Comparison of ENCODE assay signal across 17 cellular contexts in the genomic region with DNA sequence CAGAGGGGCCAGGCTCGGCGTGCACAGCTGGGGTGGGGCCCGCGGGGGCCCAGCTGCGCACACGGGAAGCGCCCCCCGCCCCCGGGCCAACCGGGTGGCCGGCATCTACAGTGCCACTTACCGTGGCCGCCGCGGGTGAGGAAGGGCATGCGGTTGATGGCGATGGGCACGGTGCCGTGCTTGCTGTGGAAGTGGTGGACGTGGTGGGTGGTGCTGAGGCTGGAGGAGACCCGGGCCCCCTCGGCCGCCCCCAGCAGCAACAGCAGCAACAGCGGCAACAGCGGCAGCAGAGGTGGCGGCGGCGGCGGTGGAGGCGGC. TPM values are rescaled to one million over a fixed set of nuclear protein-coding genes. Genes with fewer than 3 reads are reported as not detected.
A peak's percentile ranks its signal among the peaks of the same experiment; 100 is the strongest.
DNase-seq lines count a peak whose midpoint lies in the region; ATAC-seq, FAIRE-seq and TF ChIP-seq lines count a peak whose summit lies in the region.
"Had no signal": no experiment of that assay in that cellular context is flagged by ENCODE, and none has a peak within 500 bp of the region (broad histone marks: within the 10 kb centered on the region; RNA-seq: fewer than 3 reads in every experiment).

No MANE protein-coding gene starts in this region.

- no peak for TF ChIP-seq EP300 in suprapubic skin (IDR thresholded peaks at IDR 0.05)

- no peaks in the 10 kb centered on the region for H3K36me3 ChIP-seq in Peyer's patch
- no peaks in the 10 kb centered on the region for H3K36me3 ChIP-seq in suprapubic skin

- H3K27me3 ChIP-seq in Peyer's patch = peaks cover 0 to 18% of the 10 kb centered on the region in 2 donors
- peaks cover 86% of the 10 kb centered on the region for H3K27me3 ChIP-seq in suprapubic skin

- peak overlapping the region in 3 of 4 donors; percentile 26 to 41 (median 32) for H3K4me3 ChIP-seq in Peyer's patch
- H3K4me3 ChIP-seq in iPS-18c (ENCODE audit: insufficient read depth, low read depth, low read length) = peak overlapping the region; percentile 55
- H3K4me3 ChIP-seq in suprapubic skin = peak overlapping the region; percentile 37

- H3K27ac ChIP-seq in Peyer's patch = no peak overlapping the region
- H3K27ac ChIP-seq in suprapubic skin = no peak overlapping the region
- H3K27ac ChIP-seq: 22Rv1 had no signal

- TF ChIP-seq POLR2A in Peyer's patch (IDR thresholded peaks at IDR 0.05) (no peak), suprapubic skin (IDR thresholded peaks at IDR 0.05) (no peak)

- no peak for FAIRE-seq in urothelium cell line (lab: Jason Lieb, UNC)
- FAIRE-seq: endometrium had no signal

- WGBS in suprapubic skin = 20% methylated on average over 2 of the region's 30 CpGs

- TF ChIP-seq CTCF in Peyer's patch (IDR thresholded peaks at IDR 0.05) = no peak
- TF ChIP-seq CTCF in suprapubic skin (IDR thresholded peaks at IDR 0.05) = no peak

- DNase-seq in NCI-H1417 (lab: John Stamatoyannopoulos, UW) (peak in 2 of 3 experiments; percentile 45 to 48), NCI-H1417 treated with DMSO at 0.1 percent for 48 hours (lab: John Stamatoyannopoulos, UW) (no peak), Peyer's patch (no peak), suprapubic skin (ENCODE audit: low spot score in 2 of 2) (no peak), NCI-H345 treated with DMSO at 0.1 percent for 48 hours (lab: John Stamatoyannopoulos, UW; ENCODE audit: unreplicated experiment) (no peak), urothelium cell line (ENCODE audit: low spot score) (no peak)
- DNase-seq: activated CD4-positive, alpha-beta T cell treated with anti-CD3 and anti-CD28 coated beads, Interleukin-2, amount 50 U/mL, for 48 hours; cerebellar nuclear complex; DMS79; foreskin fibroblast; immature natural killer cell; KBM-7 had no signal

- H3K4me1 ChIP-seq in Peyer's patch = peaks cover 0 to 23% (median 11%) of the 10 kb centered on the region in 4 donors
- peaks cover 23% of the 10 kb centered on the region for H3K4me1 ChIP-seq in suprapubic skin

- no peaks in the 10 kb centered on the region for H3K9me3 ChIP-seq in Peyer's patch
- H3K9me3 ChIP-seq in iPS-18c (ENCODE audit: control insufficient read depth, insufficient read depth, low read length) = peaks cover 2% of the 10 kb centered on the region
- no peaks in the 10 kb centered on the region for H3K9me3 ChIP-seq in suprapubic skin

- ATAC-seq in HG03095 (IDR thresholded peaks at IDR 0.05; ENCODE audit: unreplicated experiment) = no peak

RNA-seq across cellular contexts. Expression of gene SLC22A12, which starts 51.4 kb away (rescaled TPM):
- total RNA-seq in Peyer's patch (not detected), suprapubic skin (not detected)
- total RNA-seq: mononuclear cell had no signal

Comparison
In these comparisons a context has a peak if more than half of its experiments do, and no peak if none do; other contexts are left out.
1. DNase-seq: peak in NCI-H1417 (2 of 3); none in NCI-H1417 treated with DMSO at 0.1 percent for 48 hours (single experiment), Peyer's patch (0 of 3), suprapubic skin (0 of 2), NCI-H345 treated with DMSO at 0.1 percent for 48 hours (single experiment) and urothelium cell line (single experiment).
2. Peak in every context shown above with its lines, with median percentiles within 50 percentile points of each other: H3K4me3 ChIP-seq.